ENCODE assay signal across 20 cellular contexts in the genomic region with DNA sequence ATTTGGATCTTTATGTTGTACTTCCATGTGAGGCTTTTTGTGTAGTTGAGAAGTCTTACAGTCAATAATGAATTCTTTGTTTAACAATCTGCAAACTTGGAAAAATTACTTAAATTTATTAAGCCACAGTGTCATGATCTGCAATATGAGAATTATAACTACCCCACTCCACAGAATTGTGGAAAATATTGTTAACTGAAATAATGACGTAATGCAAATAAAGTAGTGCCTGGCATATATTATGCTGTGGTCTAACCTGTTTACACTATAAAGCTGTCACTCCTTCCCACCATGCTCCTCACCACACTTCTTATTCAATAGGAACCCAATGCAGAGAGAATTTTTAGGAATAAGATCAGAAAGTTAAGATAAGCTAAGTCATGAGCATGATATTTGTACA.
A peak's percentile ranks its signal among the peaks of the same experiment; 100 is the strongest.
DNase-seq lines count a peak whose midpoint lies in the region; ATAC-seq, FAIRE-seq and TF ChIP-seq lines count a peak whose summit lies in the region.
"Had no signal": no experiment of that assay in that cellular context is flagged by ENCODE, and none has a peak within 500 bp of the region (broad histone marks: within the 10 kb centered on the region; RNA-seq: fewer than 3 reads in every experiment).

No MANE protein-coding gene starts in this region.

- intact Hi-C loops in HepG2 (cut with micrococcal nuclease; ENCODE audit: unreplicated experiment) = no loop called here
- intact Hi-C loops in right lobe of liver (cut with DNase I) = no loop called here
- intact Hi-C loops in activated CD4-positive, alpha-beta T cell treated with anti-CD3 and anti-CD28 coated beads for 36 hours (cut with DNase I, micrococcal nuclease) = no loop called here

- DNase-seq in HepG2 (ENCODE audit: low spot score) = no peak
- DNase-seq in right lobe of liver = no peak
- DNase-seq in HEK293T (ENCODE audit: extremely low spot score) = no peak
- no peak for DNase-seq in activated CD4-positive, alpha-beta T cell treated with anti-CD3 and anti-CD28 coated beads for 36 hours
- no peak for DNase-seq in immature natural killer cell
- DNase-seq: AML-193; Caco-2; Calu3; CD4-positive, alpha-beta T cell; CD8-positive, alpha-beta T cell; DMS79 treated with DMSO at 0.1 percent for 48 hours; GF-D8 had no signal

- no peak overlapping the region for H3K4me3 Mint-ChIP-seq in activated CD4-positive, alpha-beta T cell treated with anti-CD3 and anti-CD28 coated beads for 36 hours
- no peak overlapping the region for H3K4me3 Mint-ChIP-seq in immature natural killer cell
- H3K4me3 Mint-ChIP-seq: B cell; CD4-positive, alpha-beta T cell; CD8-positive, alpha-beta T cell had no signal

- H3K4me1 ChIP-seq in HepG2 (ENCODE audit: insufficient read depth, low read length) (no peaks in the 10 kb centered on the region), right lobe of liver (no peaks in the 10 kb centered on the region)
- H3K4me1 ChIP-seq: A549; BLaER1 treated with 17β-estradiol and CSF1 and Interleukin-3, amounts not matched to agents 10 nM and 100 nM; Caco-2 had no signal

- TF ChIP-seq RAD21 in HepG2 (CRISPR knock-in tag; IDR thresholded peaks at IDR 0.05) = no peak

- H3K9ac ChIP-seq in HepG2 (ENCODE audit: insufficient read depth, low read depth, low read length) = no peak overlapping the region
- H3K9ac ChIP-seq: BLaER1 treated with 17β-estradiol and CSF1 and Interleukin-3, amounts not matched to agents 10 nM and 100 nM had no signal

- H3K4me3 ChIP-seq in HepG2 (replicated peaks in 1 of 3; ENCODE audit: insufficient read depth in 1 of 3, low read depth in 2 of 3, low read length in 3 of 3) = no peak overlapping the region
- no peak overlapping the region for H3K4me3 ChIP-seq in right lobe of liver
- H3K4me3 ChIP-seq: A549; BLaER1 treated with 17β-estradiol and CSF1 and Interleukin-3, amounts not matched to agents 10 nM and 100 nM had no signal

- H3K27me3 ChIP-seq in HepG2 (ENCODE audit: control insufficient read depth in 1 of 2, insufficient read depth in 2 of 2, low read length in 2 of 2) (no peaks in the 10 kb centered on the region), right lobe of liver (no peaks in the 10 kb centered on the region)
- H3K27me3 ChIP-seq: BLaER1 treated with 17β-estradiol and CSF1 and Interleukin-3, amounts not matched to agents 10 nM and 100 nM had no signal

- POLR2A ChIA-PET in HepG2 (lab: Yijun Ruan, JAX) = no interaction called here
- POLR2A ChIA-PET in HEK293T (lab: Yijun Ruan, JAX) = no interaction called here
- POLR2A ChIA-PET in activated CD4-positive, alpha-beta T cell treated with anti-CD3 and anti-CD28 coated beads for 36 hours (lab: Charles Lee) = no interaction called here

- no peak for ATAC-seq in HepG2
- no peak for ATAC-seq in right lobe of liver
- ATAC-seq in activated CD4-positive, alpha-beta T cell treated with anti-CD3 and anti-CD28 coated beads for 36 hours = no peak
- ATAC-seq: A549; CD8-positive, alpha-beta T cell had no signal

- no peak overlapping the region for H3K27ac Mint-ChIP-seq in activated CD4-positive, alpha-beta T cell treated with anti-CD3 and anti-CD28 coated beads for 36 hours
- H3K27ac Mint-ChIP-seq in immature natural killer cell = no peak overlapping the region
- H3K27ac Mint-ChIP-seq: B cell; CD4-positive, alpha-beta T cell; CD8-positive, alpha-beta T cell had no signal

- no peak overlapping the region for H2AFZ ChIP-seq in HepG2 (ENCODE audit: low read length)

- H3K27me3 Mint-ChIP-seq in activated CD4-positive, alpha-beta T cell treated with anti-CD3 and anti-CD28 coated beads for 36 hours = no peaks in the 10 kb centered on the region
- H3K27me3 Mint-ChIP-seq in immature natural killer cell (ENCODE audit: low read depth in 3 of 3) = no peaks in the 10 kb centered on the region
- H3K27me3 Mint-ChIP-seq: B cell; CD4-positive, alpha-beta T cell had no signal

- H3K27ac ChIP-seq in HepG2 (ENCODE audit: extremely low read length, insufficient read depth, low read length) = no peak overlapping the region
- no peak overlapping the region for H3K27ac ChIP-seq in right lobe of liver
- H3K27ac ChIP-seq: 22Rv1; A549; BLaER1 treated with 17β-estradiol and CSF1 and Interleukin-3, amounts not matched to agents 10 nM and 100 nM; C4-2B had no signal

- H3K9me3 ChIP-seq in HepG2 (ENCODE audit: low read length) = no peaks in the 10 kb centered on the region
- no peaks in the 10 kb centered on the region for H3K9me3 ChIP-seq in right lobe of liver
- H3K9me3 ChIP-seq: A549; BLaER1 treated with 17β-estradiol and CSF1 and Interleukin-3, amounts not matched to agents 10 nM and 100 nM; Caco-2 had no signal

- in situ Hi-C loops in HepG2 (cut with HindIII; ENCODE audit: extremely low pct_ligation_motif_present, low pct_unique_long_range_greater_than_20kb) = no loop called here

- H3K36me3 ChIP-seq in HepG2 (replicated peaks in 1 of 2; ENCODE audit: control insufficient read depth in 1 of 2, insufficient read depth in 2 of 2, low read length in 2 of 2) (no peaks in the 10 kb centered on the region), right lobe of liver (no peaks in the 10 kb centered on the region)
- H3K36me3 ChIP-seq: BLaER1 treated with 17β-estradiol and CSF1 and Interleukin-3, amounts not matched to agents 10 nM and 100 nM had no signal

- no peaks in the 10 kb centered on the region for H3K4me1 Mint-ChIP-seq in activated CD4-positive, alpha-beta T cell treated with anti-CD3 and anti-CD28 coated beads for 36 hours
- H3K4me1 Mint-ChIP-seq in immature natural killer cell = no peaks in the 10 kb centered on the region
- H3K4me1 Mint-ChIP-seq: B cell had no signal

- TF ChIP-seq CTCF in HepG2 (CRISPR knock-in tag; IDR thresholded peaks at IDR 0.05) (no peak), right lobe of liver (IDR thresholded peaks at IDR 0.05) (no peak)

- H3K36me3 Mint-ChIP-seq in activated CD4-positive, alpha-beta T cell treated with anti-CD3 and anti-CD28 coated beads for 36 hours (ENCODE audit: low read depth) = no peaks in the 10 kb centered on the region
- no peaks in the 10 kb centered on the region for H3K36me3 Mint-ChIP-seq in immature natural killer cell
- H3K36me3 Mint-ChIP-seq: CD8-positive, alpha-beta T cell had no signal

- BruUV-seq in HepG2 (replicated peaks; lab: Mats Ljungman, UMichigan) = no TSS peak

- H3K9me3 Mint-ChIP-seq in activated CD4-positive, alpha-beta T cell treated with anti-CD3 and anti-CD28 coated beads for 36 hours (ENCODE audit: low read depth) = peaks cover 6% of the 10 kb centered on the region
- peaks cover 0 to 42% (median 12%) of the 10 kb centered on the region in 6 donors for H3K9me3 Mint-ChIP-seq in immature natural killer cell

- no peaks in the 10 kb centered on the region for H4K20me1 ChIP-seq in HepG2 (ENCODE audit: insufficient read depth, low read length)
- H4K20me1 ChIP-seq: BLaER1 treated with 17β-estradiol and CSF1 and Interleukin-3, amounts not matched to agents 10 nM and 100 nM had no signal

- H3K4me2 ChIP-seq in HepG2 (ENCODE audit: low read depth, low read length) = no peak overlapping the region
- H3K4me2 ChIP-seq: A549; BLaER1 treated with 17β-estradiol and CSF1 and Interleukin-3, amounts not matched to agents 10 nM and 100 nM had no signal

- 0% methylated on average over 1 of the region's 1 CpG for WGBS in HepG2 (ENCODE audit: low lambda C conversion rate)
- WGBS in right lobe of liver (ENCODE audit: insufficient coverage, low coverage, low lambda C conversion rate, missing lambda C conversion rate) = 78% methylated on average over 1 of the region's 1 CpG

- no peak for TF ChIP-seq EP300 in HepG2 (IDR thresholded peaks at IDR 0.05; ENCODE audit: low read depth in 2 of 2, low read length in 2 of 2)
- no peak for TF ChIP-seq EP300 in HepG2 (CRISPR knock-in tag; IDR thresholded peaks at IDR 0.05; ENCODE audit: borderline replicate concordance)

- no peak for FAIRE-seq in HepG2 (lab: Jason Lieb, UNC)
- FAIRE-seq: A549, G401.6, GM12891, GM19239 had no signal

- CTCF ChIA-PET in HepG2 (lab: Yijun Ruan, JAX; ENCODE audit: low intra/inter-chr PET ratio, low total read pairs) (no interaction called here), HEK293T (lab: Yijun Ruan, JAX) (no interaction called here)
- CTCF ChIA-PET in activated CD4-positive, alpha-beta T cell treated with anti-CD3 and anti-CD28 coated beads for 36 hours (lab: Charles Lee) = no interaction called here

- H3K79me2 ChIP-seq in HepG2 (ENCODE audit: insufficient read depth, low read length) = no peaks in the 10 kb centered on the region

- no peak for TF ChIP-seq POLR2A in HepG2 (IDR thresholded peaks at IDR 0.05; ENCODE audit: insufficient read depth in 1 of 2, low read depth in 2 of 2, low read length in 2 of 2)
- no peak for TF ChIP-seq POLR2A in right lobe of liver (IDR thresholded peaks at IDR 0.05)

TF ChIP-seq in HepG2, 621 proteins besides CTCF, POLR2A, EP300 and RAD21 (continues in another document):
- no peak for TF ChIP-seq CREM (IDR thresholded peaks at IDR 0.05)
- no peak for TF ChIP-seq CREM (CRISPR knock-in tag; IDR thresholded peaks at IDR 0.05)
- TF ChIP-seq ZNF75D (CRISPR knock-in tag; IDR thresholded peaks at IDR 0.05; ENCODE audit: borderline replicate concordance) = no peak
- TF ChIP-seq CREB1 (IDR thresholded peaks at IDR 0.05) = 0 out of 2 replicates have a peak, but pooled peaks have one; percentile 10
- TF ChIP-seq CREB1 (CRISPR knock-in tag; IDR thresholded peaks at IDR 0.05) = no peak
- TF ChIP-seq ATF7 (IDR thresholded peaks at IDR 0.05) = peak; percentile 97
- no peak for TF ChIP-seq ATF7 (CRISPR knock-in tag; IDR thresholded peaks at IDR 0.05)
- no peak for TF ChIP-seq SRSF4 (IDR thresholded peaks at IDR 0.05; ENCODE audit: low read depth, low read length, poor library complexity, severe bottlenecking)
- TF ChIP-seq ZBTB20 (CRISPR knock-in tag; IDR thresholded peaks at IDR 0.05; ENCODE audit: borderline replicate concordance, low read depth) = no peak

TF ChIP-seq in HEK293T, 16 proteins besides CTCF, POLR2A, EP300 and RAD21:
- no peak for TF ChIP-seq L3MBTL2 (conservative IDR thresholded peaks at IDR 0.05)
- TF ChIP-seq ZNF384 (IDR thresholded peaks at IDR 0.05) = no peak
- TF ChIP-seq, protein P1, sequence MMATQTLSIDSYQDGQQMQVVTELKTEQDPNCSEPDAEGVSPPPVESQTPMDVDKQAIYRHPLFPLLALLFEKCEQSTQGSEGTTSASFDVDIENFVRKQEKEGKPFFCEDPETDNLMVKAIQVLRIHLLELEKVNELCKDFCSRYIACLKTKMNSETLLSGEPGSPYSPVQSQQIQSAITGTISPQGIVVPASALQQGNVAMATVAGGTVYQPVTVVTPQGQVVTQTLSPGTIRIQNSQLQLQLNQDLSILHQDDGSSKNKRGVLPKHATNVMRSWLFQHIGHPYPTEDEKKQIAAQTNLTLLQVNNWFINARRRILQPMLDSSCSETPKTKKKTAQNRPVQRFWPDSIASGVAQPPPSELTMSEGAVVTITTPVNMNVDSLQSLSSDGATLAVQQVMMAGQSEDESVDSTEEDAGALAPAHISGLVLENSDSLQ (IDR thresholded peaks at IDR 0.05) = 0 out of 2 replicates have a peak, but pooled peaks have one; percentile 32
- TF ChIP-seq HDGF (IDR thresholded peaks at IDR 0.05; ENCODE audit: borderline replicate concordance) = no peak
- TF ChIP-seq SUZ12 (IDR thresholded peaks at IDR 0.05) = no peak
